In the genomic region with DNA sequence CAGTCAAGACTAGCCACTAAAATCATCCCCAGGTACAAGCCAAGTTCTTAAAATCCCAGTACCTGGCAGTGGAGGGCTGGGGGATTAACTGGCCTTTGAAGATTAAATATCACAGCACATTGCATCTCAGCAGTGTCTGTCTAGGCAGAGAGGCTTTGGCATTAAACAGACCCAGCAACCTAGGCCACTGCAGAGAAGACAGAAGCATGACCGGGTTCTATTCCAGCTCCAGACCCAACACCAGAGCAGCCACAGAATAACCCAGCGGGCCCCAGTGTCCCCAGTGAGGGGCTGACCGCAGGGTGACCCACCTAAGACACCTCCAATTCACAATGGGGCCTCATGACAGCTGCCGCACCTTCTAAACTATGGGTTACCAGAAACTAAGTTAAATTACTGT, we compare ENCODE assay signal across 25 cellular contexts.
"Had no signal": no experiment of that assay in that cellular context is flagged by ENCODE, and none has a peak within 500 bp of the region (broad histone marks: within the 10 kb centered on the region; RNA-seq: fewer than 3 reads in every experiment).

No MANE protein-coding gene starts in this region.

- H3K27ac Mint-ChIP-seq: activated B cell treated with CpG ODN at 0.5 μM for 24 hours; activated CD4-positive, alpha-beta memory T cell treated with anti-CD3 and anti-CD28 coated beads for 36 hours; activated CD4-positive, alpha-beta T cell treated with anti-CD3 and anti-CD28 coated beads, Interleukin-2, amount 10 ng/mL, durations not matched to agents 7 days and 5 days; activated naive CD4-positive, alpha-beta T cell treated with anti-CD3 and anti-CD28 coated beads, Interleukin-2, amount 50 U/mL, for 24 hours; activated T-cell treated with anti-CD3 and anti-CD28 coated beads, Interleukin-2, amount 50 U/mL, for 72 hours; activated T-helper 2 cell treated with anti-CD3 and anti-CD28 coated beads, Interferon-gamma antibody, Interleukin-2, Interleukin-4, amounts not matched to agents 10 μg/mL and 5 μg/mL and 100 μg/mL, durations not matched to agents 14 hours and 24 hours and 36 hours; T-helper 1 cell treated with Interleukin-12 subunit alpha and Interleukin-12 subunit beta and Interleukin-4 antibody, amounts not matched to agents 30 μg/mL and 1 μg/mL, for 36 hours had no signal

- H3K27me3 ChIP-seq: breast epithelium, Peyer's patch, SJSA1 had no signal

- H3K9me3 ChIP-seq: breast epithelium, Peyer's patch, SJSA1 had no signal

- H3K27me3 Mint-ChIP-seq: activated CD4-positive, alpha-beta T cell treated with anti-CD3 and anti-CD28 coated beads, Interleukin-2, amount 10 ng/mL, durations not matched to agents 7 days and 5 days; activated naive CD4-positive, alpha-beta T cell treated with anti-CD3 and anti-CD28 coated beads, Interleukin-2, amount 50 U/mL, for 24 hours had no signal

- H3K36me3 ChIP-seq: breast epithelium, Peyer's patch, SJSA1 had no signal

- DNase-seq: activated B cell treated with CpG ODN at 0.5 μM for 24 hours; activated CD4-positive, alpha-beta memory T cell treated with anti-CD3 and anti-CD28 coated beads for 36 hours; activated CD4-positive, alpha-beta T cell treated with anti-CD3 and anti-CD28 coated beads, Interleukin-2, amount 10 ng/mL, durations not matched to agents 7 days and 5 days; activated naive CD4-positive, alpha-beta T cell; activated T-cell treated with anti-CD3 and anti-CD28 coated beads for 4 hours; activated T-cell treated with anti-CD3 and anti-CD28 coated beads, Interleukin-2, amount 50 U/mL, for 72 hours; aorta; IMR-90; KBM-7; NCI-H1048; NCI-H1930; NCI-H2171 treated with DMSO at 0.1 percent for 48 hours; NCI-H345; NCI-H510A; NCI-H526 treated with DMSO at 0.1 percent for 48 hours; SHP77 had no signal

- H3K4me1 ChIP-seq: breast epithelium, Peyer's patch, SJSA1 had no signal

- ATAC-seq: activated T-cell treated with anti-CD3 and anti-CD28 coated beads, Interleukin-2, amount 50 U/mL, for 72 hours; SK-N-SH treated with all-trans-retinoic acid at 6 μM for 48 hours had no signal

- H3K4me3 Mint-ChIP-seq: activated B cell treated with CpG ODN at 0.5 μM for 24 hours; activated CD4-positive, alpha-beta memory T cell treated with anti-CD3 and anti-CD28 coated beads for 36 hours; activated CD4-positive, alpha-beta T cell treated with anti-CD3 and anti-CD28 coated beads, Interleukin-2, amount 10 ng/mL, durations not matched to agents 7 days and 5 days; activated naive CD4-positive, alpha-beta T cell treated with anti-CD3 and anti-CD28 coated beads, Interleukin-2, amount 50 U/mL, for 24 hours; activated T-cell treated with anti-CD3 and anti-CD28 coated beads, Interleukin-2, amount 50 U/mL, for 72 hours; central memory CD8-positive, alpha-beta T cell; T-helper 1 cell treated with Interleukin-12 subunit alpha and Interleukin-12 subunit beta and Interleukin-4 antibody, amounts not matched to agents 30 μg/mL and 1 μg/mL, for 36 hours had no signal

- H3K4me3 ChIP-seq: breast epithelium, Peyer's patch, SJSA1 had no signal

- H3K27ac ChIP-seq: breast epithelium, Peyer's patch, RWPE1, SJSA1 had no signal

- H3K4me1 Mint-ChIP-seq: activated B cell treated with CpG ODN at 0.5 μM for 24 hours; activated CD4-positive, alpha-beta T cell treated with anti-CD3 and anti-CD28 coated beads, Interleukin-2, amount 10 ng/mL, durations not matched to agents 7 days and 5 days; activated naive CD4-positive, alpha-beta T cell treated with anti-CD3 and anti-CD28 coated beads, Interleukin-2, amount 50 U/mL, for 24 hours; central memory CD8-positive, alpha-beta T cell had no signal

- H3K9me3 Mint-ChIP-seq: activated B cell treated with CpG ODN at 0.5 μM for 24 hours; activated CD4-positive, alpha-beta memory T cell treated with anti-CD3 and anti-CD28 coated beads for 36 hours; activated CD4-positive, alpha-beta T cell treated with anti-CD3 and anti-CD28 coated beads, Interleukin-2, amount 10 ng/mL, durations not matched to agents 7 days and 5 days; activated naive CD4-positive, alpha-beta T cell treated with anti-CD3 and anti-CD28 coated beads, Interleukin-2, amount 50 U/mL, for 24 hours; activated T-cell treated with anti-CD3 and anti-CD28 coated beads, Interleukin-2, amount 50 U/mL, for 72 hours; activated T-helper 2 cell treated with anti-CD3 and anti-CD28 coated beads, Interferon-gamma antibody, Interleukin-2, Interleukin-4, amounts not matched to agents 10 μg/mL and 5 μg/mL and 100 μg/mL, durations not matched to agents 14 hours and 24 hours and 36 hours; central memory CD8-positive, alpha-beta T cell; T-helper 1 cell treated with Interleukin-12 subunit alpha and Interleukin-12 subunit beta and Interleukin-4 antibody, amounts not matched to agents 30 μg/mL and 1 μg/mL, for 36 hours had no signal

- H3K36me3 Mint-ChIP-seq: activated CD4-positive, alpha-beta memory T cell treated with anti-CD3 and anti-CD28 coated beads for 36 hours; activated naive CD4-positive, alpha-beta T cell treated with anti-CD3 and anti-CD28 coated beads, Interleukin-2, amount 50 U/mL, for 24 hours had no signal
